Comparison of ENCODE assay signal across 8 cellular contexts in genomic region chr2:85132392-85132791, GRCh38.
DNase-seq lines count a peak whose midpoint lies in the region; ATAC-seq lines count a peak whose summit lies in the region.

No MANE protein-coding gene starts in this region.

- no peak overlapping the region for H3K27ac Mint-ChIP-seq in activated naive CD8-positive, alpha-beta T cell

- peak overlapping the region; percentile 82 for H3K4me3 ChIP-seq in iPS-20b (ENCODE audit: low read length)
- peak overlapping the region; percentile 61 to 93 (median 75) for H3K4me3 ChIP-seq in subcutaneous abdominal adipose tissue (ENCODE audit: low read depth in 1 of 5, low read length in 5 of 5)

- DNase-seq in NCI-H748 (lab: John Stamatoyannopoulos, UW; ENCODE audit: unreplicated experiment) (peak; percentile 29), NCI-H748 treated with DMSO at 0.1 percent for 48 hours (lab: John Stamatoyannopoulos, UW) (no peak), kidney tubule cell (ENCODE audit: low spot score) (no peak), NCI-H2029 treated with DMSO at 0.1 percent for 48 hours (lab: John Stamatoyannopoulos, UW) (no peak)

- H3K4me3 Mint-ChIP-seq in activated naive CD8-positive, alpha-beta T cell = peak overlapping the region; percentile 79

- no peak for ATAC-seq in GM21390 (IDR thresholded peaks at IDR 0.05; ENCODE audit: unreplicated experiment)

- no peaks in the 10 kb centered on the region for H3K9me3 Mint-ChIP-seq in activated naive CD8-positive, alpha-beta T cell (ENCODE audit: low read depth)

- no peaks in the 10 kb centered on the region for H3K36me3 Mint-ChIP-seq in activated naive CD8-positive, alpha-beta T cell

- peaks cover 11% of the 10 kb centered on the region for H3K4me1 Mint-ChIP-seq in activated naive CD8-positive, alpha-beta T cell (ENCODE audit: low read depth)

- H3K9ac ChIP-seq in iPS-20b (ENCODE audit: low read depth, low read length) = peak overlapping the region; percentile 80; the same call in 1 of the 2 replicates
- H3K9ac ChIP-seq in subcutaneous abdominal adipose tissue (ENCODE audit: low read length in 5 of 5) = peak overlapping the region in 3 of 5 donors; percentile 31 to 64 (median 64)

- no peaks in the 10 kb centered on the region for H3K9me3 ChIP-seq in iPS-20b (ENCODE audit: insufficient read depth, low read depth, low read length)
- no peaks in the 10 kb centered on the region for H3K9me3 ChIP-seq in subcutaneous abdominal adipose tissue (ENCODE audit: control insufficient read depth in 5 of 5, low read length in 5 of 5)

- H3K27ac ChIP-seq in iPS-20b (ENCODE audit: low read length) = no peak overlapping the region
- peak overlapping the region; percentile 37 for H3K27ac ChIP-seq in subcutaneous abdominal adipose tissue (ENCODE audit: low read depth, low read length)

- H3K4me1 ChIP-seq in iPS-20b (ENCODE audit: insufficient read depth, low read length) = peaks cover 20% of the 10 kb centered on the region
- peaks cover 13 to 49% (median 42%) of the 10 kb centered on the region in 5 donors for H3K4me1 ChIP-seq in subcutaneous abdominal adipose tissue (ENCODE audit: control insufficient read depth in 5 of 5, insufficient read depth in 5 of 5, low read length in 5 of 5)

- H3K27me3 Mint-ChIP-seq in activated naive CD8-positive, alpha-beta T cell = peaks cover 33% of the 10 kb centered on the region

- H3K36me3 ChIP-seq in iPS-20b (ENCODE audit: insufficient read depth, low read depth, low read length) (peaks cover 16% of the 10 kb centered on the region), subcutaneous abdominal adipose tissue (ENCODE audit: control insufficient read depth in 5 of 5, insufficient read depth in 5 of 5, low read length in 5 of 5) (no peaks in the 10 kb centered on the region)

- peaks cover 18% of the 10 kb centered on the region for H3K27me3 ChIP-seq in iPS-20b (ENCODE audit: insufficient read depth, low read length)
- no peaks in the 10 kb centered on the region for H3K27me3 ChIP-seq in subcutaneous abdominal adipose tissue (ENCODE audit: control insufficient read depth in 5 of 5, insufficient read depth in 4 of 5, low read length in 5 of 5)
